ENCODE assay signal across 23 cellular contexts in the genomic region with DNA sequence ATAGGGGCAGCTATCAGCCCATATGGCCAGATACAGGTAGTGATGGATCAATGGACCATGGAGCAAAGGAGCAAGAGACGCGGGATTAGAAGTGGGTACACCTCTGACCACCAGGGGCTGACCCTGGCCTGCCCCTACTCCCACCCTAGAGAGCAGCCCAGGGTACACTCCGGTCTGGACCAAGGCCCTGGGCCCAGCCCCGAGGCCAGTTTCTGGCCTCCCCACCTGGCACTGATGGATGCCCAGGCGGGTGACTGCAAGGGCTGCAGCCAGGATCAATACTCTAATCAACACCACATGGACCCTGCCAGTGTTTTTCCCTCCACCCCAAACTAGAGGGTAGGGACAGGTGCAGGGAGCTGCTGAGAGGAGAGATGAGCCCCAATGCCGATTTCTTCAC.
"Had no signal": no experiment of that assay in that cellular context is flagged by ENCODE, and none has a peak within 500 bp of the region (broad histone marks: within the 10 kb centered on the region; RNA-seq: fewer than 3 reads in every experiment).

No MANE protein-coding gene starts in this region.

- H3K27ac Mint-ChIP-seq: effector memory CD8-positive, alpha-beta T cell; naive thymus-derived CD4-positive, alpha-beta T cell; nephron; stimulated activated naive CD8-positive, alpha-beta T cell treated with anti-CD3 and anti-CD28 coated beads, Interleukin-15, amount 100 ng/mL, for 72 hours had no signal

- H3K4me1 ChIP-seq: right lobe of liver, transverse colon, vagina had no signal

- H3K4me2 ChIP-seq: hepatocyte, neural progenitor cell had no signal

- DNase-seq: cortex of kidney; effector memory CD8-positive, alpha-beta T cell; head of caudate nucleus; kidney; mammary epithelial cell; mesendoderm; midbrain; naive thymus-derived CD4-positive, alpha-beta T cell; right lobe of liver; small intestine; stimulated activated CD4-positive, alpha-beta T cell treated with anti-CD3 and anti-CD28 coated beads, Interleukin-12 subunit alpha, Interleukin-12 subunit beta, amount 100 ng/mL, for 4 hours; stimulated activated CD4-positive, alpha-beta T cell treated with anti-CD3 and anti-CD28 coated beads, Interleukin-1b, Interleukin-23, amount 100 ng/mL, for 48 hours; stimulated activated CD4-positive, alpha-beta T cell treated with anti-CD3 and anti-CD28 coated beads, Interleukin-4, amount 100 ng/mL, for 1 hour; stimulated activated CD8-positive, alpha-beta memory T cell treated with anti-CD3 and anti-CD28 coated beads, Interleukin-4, amount 100 ng/mL, for 48 hours; stimulated activated naive CD4-positive, alpha-beta T cell; stimulated activated naive CD8-positive, alpha-beta T cell treated with anti-CD3 and anti-CD28 coated beads, Interleukin-15, amount 100 ng/mL, for 72 hours; transverse colon had no signal

- H3K4me3 ChIP-seq: hepatocyte, neural progenitor cell, right lobe of liver, suprapubic skin, transverse colon, vagina had no signal

- H3K4me1 Mint-ChIP-seq: naive thymus-derived CD4-positive, alpha-beta T cell; stimulated activated naive CD8-positive, alpha-beta T cell treated with anti-CD3 and anti-CD28 coated beads, Interleukin-15, amount 100 ng/mL, for 72 hours had no signal

- H3K4me3 Mint-ChIP-seq: effector memory CD8-positive, alpha-beta T cell; naive thymus-derived CD4-positive, alpha-beta T cell; nephron; neural progenitor cell; stimulated activated naive CD8-positive, alpha-beta T cell treated with anti-CD3 and anti-CD28 coated beads, Interleukin-15, amount 100 ng/mL, for 72 hours had no signal

- H3K36me3 Mint-ChIP-seq: naive thymus-derived CD4-positive, alpha-beta T cell; neural progenitor cell had no signal

- H3K27ac ChIP-seq: hepatocyte, neural progenitor cell, right lobe of liver, suprapubic skin, transverse colon, vagina had no signal

- H2AFZ ChIP-seq: hepatocyte, neural progenitor cell had no signal

- H3K79me2 ChIP-seq: hepatocyte had no signal

- H3K36me3 ChIP-seq: neural progenitor cell, right lobe of liver, suprapubic skin, transverse colon, vagina had no signal

- H3K27me3 ChIP-seq: hepatocyte, neural progenitor cell, right lobe of liver, transverse colon, vagina had no signal

- H3K9ac ChIP-seq: neural progenitor cell had no signal

- H3K9me3 ChIP-seq: right lobe of liver, suprapubic skin, transverse colon, vagina had no signal

- FAIRE-seq: frontal cortex, kidney, small intestine had no signal

- ATAC-seq: effector memory CD8-positive, alpha-beta T cell; naive thymus-derived CD4-positive, alpha-beta T cell; stimulated activated naive CD8-positive, alpha-beta T cell treated with anti-CD3 and anti-CD28 coated beads, Interleukin-15, amount 100 ng/mL, for 72 hours had no signal

- H3K9me3 Mint-ChIP-seq: effector memory CD8-positive, alpha-beta T cell; naive thymus-derived CD4-positive, alpha-beta T cell; nephron; neural progenitor cell; stimulated activated naive CD8-positive, alpha-beta T cell treated with anti-CD3 and anti-CD28 coated beads, Interleukin-15, amount 100 ng/mL, for 72 hours had no signal
